ENCODE assay signal across 8 cellular contexts in genomic region chr3:194632211-194632982, GRCh38. TPM values are rescaled to one million over a fixed set of nuclear protein-coding genes. Genes with fewer than 3 reads are reported as not detected.
DNase-seq lines count a peak whose midpoint lies in the region; ATAC-seq and TF ChIP-seq lines count a peak whose summit lies in the region.

No MANE protein-coding gene starts in this region.

- no peaks in the 10 kb centered on the region for H3K79me2 ChIP-seq in parathyroid adenoma

- H3K4me1 Mint-ChIP-seq in activated CD4-positive, alpha-beta T cell treated with anti-CD3 and anti-CD28 coated beads, Interleukin-2, amount 10 ng/mL, durations not matched to agents 24 days and 14 days, result peaks cover 5% of the 10 kb centered on the region

- no peaks in the 10 kb centered on the region for H3K9me3 ChIP-seq in parathyroid adenoma (ENCODE audit: control insufficient read depth, low read length)

- H3K36me3 ChIP-seq in parathyroid adenoma (ENCODE audit: control insufficient read depth, insufficient read depth, low read length), result no peaks in the 10 kb centered on the region

- H3K4me3 Mint-ChIP-seq in activated CD4-positive, alpha-beta T cell treated with anti-CD3 and anti-CD28 coated beads, Interleukin-2, amount 10 ng/mL, durations not matched to agents 24 days and 14 days, result peak overlapping the region; percentile 88

- DNase-seq in EH (ENCODE audit: low read depth) (peak; percentile 52), glomerular visceral epithelial cell (ENCODE audit: extremely low spot score) (peak; percentile 46), DMS79 (lab: John Stamatoyannopoulos, UW) (no peak)
- DNase-seq in activated CD4-positive, alpha-beta T cell treated with anti-CD3 and anti-CD28 coated beads, Interleukin-2, amount 10 ng/mL, durations not matched to agents 24 days and 14 days, result peak; percentile 61
- no peak for DNase-seq in stimulated activated naive CD4-positive, alpha-beta T cell (lab: John Stamatoyannopoulos, UW)

- peaks cover 3% of the 10 kb centered on the region for H3K36me3 Mint-ChIP-seq in activated CD4-positive, alpha-beta T cell treated with anti-CD3 and anti-CD28 coated beads, Interleukin-2, amount 10 ng/mL, durations not matched to agents 24 days and 14 days (ENCODE audit: low read depth)

- peak overlapping the region; percentile 69 for H3K4me2 ChIP-seq in parathyroid adenoma (ENCODE audit: low read length)

- no peak overlapping the region for H3K9ac ChIP-seq in parathyroid adenoma

- peak overlapping the region; percentile 84 for H2AFZ ChIP-seq in parathyroid adenoma

- no peaks in the 10 kb centered on the region for H3K4me1 ChIP-seq in parathyroid adenoma

- no peak for TF ChIP-seq CTCF in parathyroid adenoma (IDR thresholded peaks at IDR 0.05)

- no peaks in the 10 kb centered on the region for H3K27me3 ChIP-seq in parathyroid adenoma (ENCODE audit: control insufficient read depth, insufficient read depth, low read length)

- no peaks in the 10 kb centered on the region for H3K9me3 Mint-ChIP-seq in activated CD4-positive, alpha-beta T cell treated with anti-CD3 and anti-CD28 coated beads, Interleukin-2, amount 10 ng/mL, durations not matched to agents 24 days and 14 days

- intact Hi-C loops in activated CD4-positive, alpha-beta T cell treated with anti-CD3 and anti-CD28 coated beads, Interleukin-2, amount 10 ng/mL, durations not matched to agents 24 days and 14 days (cut with micrococcal nuclease), result no loop called here

- no peak overlapping the region for H3K27ac ChIP-seq in parathyroid adenoma

- peak overlapping the region; percentile 44 for H3K4me3 ChIP-seq in parathyroid adenoma (ENCODE audit: low read depth, low read length)

- no peak overlapping the region for H3K27ac Mint-ChIP-seq in activated CD4-positive, alpha-beta T cell treated with anti-CD3 and anti-CD28 coated beads, Interleukin-2, amount 10 ng/mL, durations not matched to agents 24 days and 14 days

- H3K27me3 Mint-ChIP-seq in activated CD4-positive, alpha-beta T cell treated with anti-CD3 and anti-CD28 coated beads, Interleukin-2, amount 10 ng/mL, durations not matched to agents 24 days and 14 days, result no peaks in the 10 kb centered on the region

- peak; percentile 3 for ATAC-seq in HG03432 (IDR thresholded peaks at IDR 0.05; ENCODE audit: unreplicated experiment)
- ATAC-seq in GM19351 (IDR thresholded peaks at IDR 0.05; ENCODE audit: unreplicated experiment), result no peak

RNA-seq across cellular contexts. Expression of gene TMEM44, which starts 0.8 kb away (rescaled TPM):
- 2.4 and 2.8 TPM in 2 replicates for total RNA-seq in activated CD4-positive, alpha-beta T cell treated with anti-CD3 and anti-CD28 coated beads, Interleukin-2, amount 10 ng/mL, durations not matched to agents 24 days and 14 days

RNA-seq across cellular contexts. Expression of gene LSG1, which starts 39.6 kb away (rescaled TPM):
- 59.0 and 60.2 TPM in 2 replicates for total RNA-seq in activated CD4-positive, alpha-beta T cell treated with anti-CD3 and anti-CD28 coated beads, Interleukin-2, amount 10 ng/mL, durations not matched to agents 24 days and 14 days

RNA-seq across cellular contexts. Expression of gene FAM43A, which starts 53.3 kb away (rescaled TPM):
- total RNA-seq in activated CD4-positive, alpha-beta T cell treated with anti-CD3 and anti-CD28 coated beads, Interleukin-2, amount 10 ng/mL, durations not matched to agents 24 days and 14 days, result 7.0 TPM in 2 replicates

Comparison
In these comparisons a context has a peak if more than half of its experiments do, and no peak if none do; other contexts are left out.
1. DNase-seq: peak in EH (single experiment), activated CD4-positive, alpha-beta T cell treated with anti-CD3 and anti-CD28 coated beads, Interleukin-2, amount 10 ng/mL, durations not matched to agents 24 days and 14 days (single experiment) and glomerular visceral epithelial cell (single experiment); none in stimulated activated naive CD4-positive, alpha-beta T cell (0 of 6) and DMS79 (single experiment).